Comparison of ENCODE assay signal across 8 cellular contexts in the genomic region with DNA sequence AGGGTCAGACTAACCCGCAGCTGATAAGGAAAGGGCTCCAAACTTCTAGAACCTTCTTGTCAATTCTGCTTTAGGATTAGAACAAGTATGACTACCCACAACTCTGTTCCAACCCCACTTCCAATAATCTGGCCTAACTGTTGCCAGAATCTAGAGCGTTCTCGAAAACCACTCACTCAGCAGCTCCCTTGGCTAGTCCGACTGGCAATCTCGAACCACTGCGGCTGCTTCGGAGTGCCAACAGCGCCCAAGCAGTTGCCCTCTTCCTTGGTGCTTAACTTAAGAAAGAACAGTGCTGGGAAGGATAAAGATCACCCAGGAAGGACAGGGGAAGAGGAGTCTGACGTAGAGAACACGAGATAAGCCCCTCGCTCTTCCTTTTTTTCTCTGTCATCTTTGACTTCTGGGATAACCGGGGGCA. TPM values are rescaled to one million over a fixed set of nuclear protein-coding genes. Genes with fewer than 3 reads are reported as not detected.
DNase-seq lines count a peak whose midpoint lies in the region; ATAC-seq and TF ChIP-seq lines count a peak whose summit lies in the region.

No MANE protein-coding gene starts in this region.

- H3K79me2 ChIP-seq in Loucy (ENCODE audit: insufficient read depth, low read length): peaks cover 81% of the 10 kb centered on the region

- H3K36me3 ChIP-seq in Caco-2 (ENCODE audit: control insufficient read depth, insufficient read depth, low read length) (peaks cover 1% of the 10 kb centered on the region; the same call in 1 of the 2 replicates), Loucy (ENCODE audit: insufficient read depth, low read length) (no peaks in the 10 kb centered on the region)

- H3K4me1 ChIP-seq in Caco-2 (peaks cover 20% of the 10 kb centered on the region), Loucy (ENCODE audit: insufficient read depth, low read length, poor library complexity, severe bottlenecking) (peaks cover 55% of the 10 kb centered on the region)

- no TSS peak for BruUV-seq in Caco-2 (replicated peaks; lab: Mats Ljungman, UMichigan)

- no peaks in the 10 kb centered on the region for H3K9me3 Mint-ChIP-seq in Caco-2 (ENCODE audit: unreplicated experiment)

- H3K4me3 Mint-ChIP-seq in Caco-2 (ENCODE audit: unreplicated experiment): peak overlapping the region; percentile 88

- H3K27me3 ChIP-seq in Caco-2 (replicated peaks; ENCODE audit: control insufficient read depth, insufficient read depth, low read length) (no peaks in the 10 kb centered on the region), Loucy (ENCODE audit: insufficient read depth, low read length, poor library complexity, severe bottlenecking) (no peaks in the 10 kb centered on the region)

- ATAC-seq in left colon: peak; percentile 26
- no peak for ATAC-seq in HG03196 (IDR thresholded peaks at IDR 0.05; ENCODE audit: unreplicated experiment)

- CTCF ChIA-PET in Caco-2 (lab: Charles Lee): interaction anchor here (0.6 to 1.5 kb wide), 4 partner anchors 13 to 428 kb away, joined by 3 to 10 read pairs (median 6); no protein-coding TSS in a partner anchor

- H3K36me3 Mint-ChIP-seq in Caco-2 (ENCODE audit: insufficient read depth, unreplicated experiment): peaks cover 51% of the 10 kb centered on the region

- H3K4me3 ChIP-seq in Caco-2 (ENCODE audit: low read depth, low read length) (peak overlapping the region; percentile 95), Loucy (ENCODE audit: low read length, poor library complexity, severe bottlenecking) (peak overlapping the region; percentile 81)

- peak overlapping the region; percentile 91 for H3K9ac ChIP-seq in Loucy (ENCODE audit: low read depth, low read length, poor library complexity, severe bottlenecking)

- DNase-seq in Caco-2: peak in 1 of 2 experiments; percentile 34
- peak; percentile 59 for DNase-seq in astrocyte of the hippocampus (ENCODE audit: low read depth, low spot score)
- peak in 1 of 2 donors; percentile 33 for DNase-seq in left colon
- peak; percentile 28 for DNase-seq in superior temporal gyrus (ENCODE audit: extremely low spot score)
- DNase-seq in cortex of kidney (lab: John Stamatoyannopoulos, UW): no peak
- no peak for DNase-seq in mucosa of gallbladder (ENCODE audit: low spot score)

- TF ChIP-seq CTCF in Caco-2 (IDR thresholded peaks at IDR 0.05; ENCODE audit: insufficient read depth in 1 of 2, low read depth in 1 of 2, low read length in 1 of 2, severe bottlenecking in 1 of 2, unreplicated experiment in 1 of 2): no peak
- TF ChIP-seq CTCF in Loucy (conservative IDR thresholded peaks at IDR 0.05; ENCODE audit: low read length): no peak

- intact Hi-C loops in Caco-2 (cut with micrococcal nuclease; ENCODE audit: unreplicated experiment): loop anchor here (2.0 kb wide), 2 partner anchors 14 to 50 kb away; a partner anchor contains a TSS
- intact Hi-C loops in left colon (cut with DNase I, micrococcal nuclease): no loop called here

- H3K4me2 ChIP-seq in Loucy (ENCODE audit: low read depth, low read length, poor library complexity, severe bottlenecking): peak overlapping the region; percentile 87

- no peaks in the 10 kb centered on the region for H3F3A ChIP-seq in Loucy (ENCODE audit: low read depth)

- H4K20me1 ChIP-seq in Loucy (ENCODE audit: insufficient read depth, low read length, poor library complexity, severe bottlenecking): peaks cover 28% of the 10 kb centered on the region

- H3K27ac Mint-ChIP-seq in Caco-2 (ENCODE audit: unreplicated experiment): peak overlapping the region; percentile 99

- no peaks in the 10 kb centered on the region for H3K9me2 ChIP-seq in Loucy (replicated peaks; ENCODE audit: low read depth, low read length)

- H2AFZ ChIP-seq in Loucy (ENCODE audit: low read length): peak overlapping the region; percentile 91

- H3K4me1 Mint-ChIP-seq in Caco-2 (ENCODE audit: low read depth, unreplicated experiment): peaks cover 24% of the 10 kb centered on the region

- H3K9me3 ChIP-seq in Caco-2 (no peaks in the 10 kb centered on the region), Loucy (ENCODE audit: insufficient read depth, low read depth, low read length) (no peaks in the 10 kb centered on the region)

- POLR2A ChIA-PET in Caco-2 (lab: Charles Lee): interaction anchor here (3.5 kb wide), 2 partner anchors 13 to 50 kb away, joined by 27 to 40 read pairs; a partner anchor contains a TSS

- no peaks in the 10 kb centered on the region for H3K27me3 Mint-ChIP-seq in Caco-2 (ENCODE audit: insufficient read depth, unreplicated experiment)

RNA-seq across cellular contexts. Expression of a gene that starts 0.8 kb away (rescaled TPM):
- total RNA-seq in Caco-2 (2022): 147 and 156 TPM in 2 replicates
- 10 to 100 TPM; 76.5 to 84.6 TPM for total RNA-seq in left colon
- total RNA-seq in mucosa of gallbladder: 69.8 TPM

RNA-seq across cellular contexts. Expression of a gene that starts 3.5 kb away (rescaled TPM):
- total RNA-seq in Caco-2 (2022): 51.6 and 55.0 TPM in 2 replicates
- 10 to 100 TPM; 29.4 to 31.9 TPM for total RNA-seq in left colon
- total RNA-seq in mucosa of gallbladder: 31.1 TPM

RNA-seq across cellular contexts. Expression of a gene that starts 34.0 kb away (rescaled TPM):
- 3.8 and 4.7 TPM in 2 replicates for total RNA-seq in Caco-2 (2022)
- 1 to 10 TPM; 1.8 to 2.5 TPM for total RNA-seq in left colon
- total RNA-seq in mucosa of gallbladder: 1.6 TPM

RNA-seq across cellular contexts. Expression of a gene that starts 49.8 kb away (rescaled TPM):
- total RNA-seq in Caco-2 (2022) (90.1 and 94.5 TPM in 2 replicates), left colon (10 to 100 TPM; 45.6 to 53.6 TPM), mucosa of gallbladder (65.9 TPM)

Comparison
In these comparisons a context has a peak if more than half of its experiments do, and no peak if none do; other contexts are left out.
1. DNase-seq: peak in astrocyte of the hippocampus (single experiment) and superior temporal gyrus (single experiment); none in cortex of kidney (single experiment) and mucosa of gallbladder (single experiment).